Comparison of ENCODE assay signal across 1 cellular context in genomic region chr2:168490916-168491605, GRCh38.
TF ChIP-seq lines count a peak whose summit lies in the region.

No MANE protein-coding gene starts in this region.

TF ChIP-seq in SK-N-SH treated with all-trans-retinoic acid at 6 μM for 48 hours, 23 proteins besides CTCF, POLR2A, EP300 and RAD21 (continued from another document):
- TF ChIP-seq ZNF8 (CRISPR knock-in tag; IDR thresholded peaks at IDR 0.05), result no peak
- TF ChIP-seq PPARA (CRISPR knock-in tag; IDR thresholded peaks at IDR 0.05; ENCODE audit: borderline replicate concordance), result no peak
- TF ChIP-seq TOX (CRISPR knock-in tag; IDR thresholded peaks at IDR 0.05; ENCODE audit: borderline replicate concordance), result no peak
- TF ChIP-seq ZC3H10 (CRISPR knock-in tag; IDR thresholded peaks at IDR 0.05), result no peak
